In genomic region chr6:105526198-105526872, GRCh38 we compare ENCODE assay signal across 26 cellular contexts.
"Had no signal": no experiment of that assay in that cellular context is flagged by ENCODE, and none has a peak within 500 bp of the region (broad histone marks: within the 10 kb centered on the region; RNA-seq: fewer than 3 reads in every experiment).

No MANE protein-coding gene starts in this region.

- H3K4me1 Mint-ChIP-seq: immature natural killer cell, neural progenitor cell had no signal

- H3K9me3 Mint-ChIP-seq: endodermal cell; immature natural killer cell; natural killer cell treated with Interleukin-12 subunit alpha and Interleukin-12 subunit beta and Interleukin-15 and Interleukin-18, amount 100 ng/mL, for 72 hours; neural progenitor cell had no signal

- H3K4me1 ChIP-seq: gastroesophageal sphincter, left ventricle myocardium inferior, lower lobe of right lung, neural progenitor cell, right atrium auricular region, sigmoid colon, stomach, transverse colon had no signal

- H3K27ac Mint-ChIP-seq: endodermal cell; immature natural killer cell; natural killer cell treated with Interleukin-12 subunit alpha and Interleukin-12 subunit beta and Interleukin-15 and Interleukin-18, amount 100 ng/mL, for 72 hours; neural progenitor cell had no signal

- H3K27me3 ChIP-seq: gastroesophageal sphincter, neural progenitor cell, ovary, right atrium auricular region, sigmoid colon, stomach, transverse colon had no signal

- H3K4me3 Mint-ChIP-seq: endodermal cell; immature natural killer cell; natural killer cell treated with Interleukin-12 subunit alpha and Interleukin-12 subunit beta and Interleukin-15 and Interleukin-18, amount 100 ng/mL, for 72 hours; neural progenitor cell had no signal

- H3K4me3 ChIP-seq: coronary artery, gastroesophageal sphincter, left ventricle myocardium inferior, lower lobe of right lung, neural progenitor cell, ovary, right atrium auricular region, sigmoid colon, skin epidermis, stomach, thoracic aorta, transverse colon had no signal

- H3K36me3 Mint-ChIP-seq: immature natural killer cell; natural killer cell treated with Interleukin-12 subunit alpha and Interleukin-12 subunit beta and Interleukin-15 and Interleukin-18, amount 100 ng/mL, for 72 hours; neural progenitor cell had no signal

- H3K9me3 ChIP-seq: left ventricle myocardium inferior, lower lobe of right lung, ovary, right atrium auricular region, sigmoid colon, thoracic aorta, transverse colon had no signal

- H3K27ac ChIP-seq: coronary artery, gastroesophageal sphincter, left ventricle myocardium inferior, lower lobe of right lung, neural progenitor cell, ovary, right atrium auricular region, sigmoid colon, skin epidermis, stomach, thoracic aorta, transverse colon had no signal

- DNase-seq: effector CD4-positive, alpha-beta T cell; endodermal cell; immature natural killer cell; kidney; left cardiac atrium; left ventricle myocardium inferior; lower lobe of right lung; mesenchymal stem cell; midbrain; nucleus accumbens; ovary; sigmoid colon; stimulated activated CD4-positive, alpha-beta T cell treated with anti-CD3 and anti-CD28 coated beads, Interleukin-2, amount 100 ng/mL, for 24 hours; stimulated activated CD4-positive, alpha-beta T cell treated with anti-CD3 and anti-CD28 coated beads, Interleukin-4, amount 100 ng/mL, for 4 hours; stimulated activated naive CD4-positive, alpha-beta T cell; stomach; substantia nigra; transverse colon had no signal

- H3K36me3 ChIP-seq: gastroesophageal sphincter, left ventricle myocardium inferior, lower lobe of right lung, neural progenitor cell, ovary, right atrium auricular region, sigmoid colon, stomach, thoracic aorta, transverse colon had no signal

- ATAC-seq: esophagus mucosa; gastroesophageal sphincter; left cardiac atrium; lower lobe of right lung; natural killer cell treated with Interleukin-12 subunit alpha and Interleukin-12 subunit beta and Interleukin-15 and Interleukin-18, amount 100 ng/mL, for 72 hours had no signal
